In the genomic region with DNA sequence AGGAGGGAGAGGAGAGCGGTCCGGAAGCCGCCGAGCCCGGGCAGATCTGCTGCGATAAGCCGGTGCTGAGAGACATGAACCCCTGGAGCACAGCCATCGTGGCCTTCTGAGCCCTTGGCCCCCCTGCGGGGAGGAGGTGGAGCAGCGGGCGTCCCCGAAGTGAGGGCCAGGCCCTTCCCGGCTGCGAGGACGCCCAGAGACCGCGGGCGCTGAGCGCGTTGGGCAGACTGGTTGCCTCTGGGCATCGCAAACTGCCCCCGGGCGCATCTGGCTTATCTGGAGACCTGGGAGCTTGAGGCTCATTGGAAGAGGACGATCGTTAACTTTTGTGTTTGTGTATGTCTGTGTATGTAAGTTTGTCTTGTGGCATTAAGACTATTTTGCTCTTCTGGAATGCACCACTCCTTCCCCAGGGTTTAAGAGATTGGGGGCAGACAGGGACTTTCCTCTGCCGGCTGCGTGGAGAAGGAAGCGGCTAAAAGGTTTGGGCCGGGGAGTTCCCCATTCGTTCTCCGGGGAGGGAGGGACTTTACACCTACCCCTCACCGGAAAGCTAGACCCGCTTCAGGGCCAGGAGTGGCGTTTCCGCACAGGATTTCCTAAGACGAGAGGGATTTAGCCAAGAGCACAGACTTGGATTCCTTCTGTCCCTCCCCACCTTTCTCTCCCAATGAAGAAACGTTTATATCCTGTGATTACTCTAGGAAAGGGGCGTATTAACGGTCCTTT, we compare ENCODE assay signal across 8 cellular contexts.
DNase-seq lines count a peak whose midpoint lies in the region; ATAC-seq and TF ChIP-seq lines count a peak whose summit lies in the region.

No MANE protein-coding gene starts in this region.

- DNase-seq in NCI-H1417 (lab: John Stamatoyannopoulos, UW): peak in 2 of 3 experiments; percentile 79 to 83
- no peak for DNase-seq in NCI-H1417 treated with DMSO at 0.1 percent for 48 hours (lab: John Stamatoyannopoulos, UW)
- peak; percentile 60 for DNase-seq in NCI-H748 (lab: John Stamatoyannopoulos, UW; ENCODE audit: unreplicated experiment)
- DNase-seq in activated CD8-positive, alpha-beta memory T cell treated with anti-CD3 and anti-CD28 coated beads for 48 hours (ENCODE audit: low read depth in 2 of 3, low spot score in 2 of 3): peak in 2 of 3 experiments; percentile 47 to 59
- DNase-seq in epithelial cell of esophagus (ENCODE audit: low read depth): peak; percentile 83
- peak; percentile 54 to 66 for DNase-seq in stimulated activated CD8-positive, alpha-beta memory T cell treated with anti-CD3 and anti-CD28 coated beads, Interleukin-7, amount 100 ng/mL, for 48 hours (ENCODE audit: extremely low read depth in 1 of 2, low read depth in 1 of 2)

- H3K36me3 ChIP-seq in muscle layer of colon (ENCODE audit: insufficient read depth, low read length): no peaks in the 10 kb centered on the region

- H3K27me3 ChIP-seq in muscle layer of colon (ENCODE audit: control insufficient read depth in 1 of 2, insufficient read depth in 2 of 2, low read length in 2 of 2): no peaks in the 10 kb centered on the region

- H3K4me1 ChIP-seq in muscle layer of colon (ENCODE audit: insufficient read depth, low read length): peaks cover 23% of the 10 kb centered on the region

- peak; percentile 13 for ATAC-seq in HG03039 (IDR thresholded peaks at IDR 0.05; ENCODE audit: unreplicated experiment)

- H3K4me3 ChIP-seq in epithelial cell of esophagus (ENCODE audit: low read length) (peak overlapping the region; percentile 89), muscle layer of colon (ENCODE audit: low read depth in 1 of 2, low read length in 2 of 2) (peak overlapping the region; percentile 53 to 86)

- no peak for TF ChIP-seq CTCF in epithelial cell of esophagus (IDR thresholded peaks at IDR 0.05; ENCODE audit: insufficient read depth, low read depth, low read length, missing control alignments)

- H3K9me3 ChIP-seq in muscle layer of colon (ENCODE audit: low read length): no peaks in the 10 kb centered on the region

- peak overlapping the region; percentile 97 for H3K27ac ChIP-seq in muscle layer of colon (ENCODE audit: low read depth, low read length)

- H3K9ac ChIP-seq in muscle layer of colon (ENCODE audit: low read length): peak overlapping the region; percentile 91
